8 cellular contexts compared by ENCODE assay signal in genomic region chr16:427295-427694, GRCh38. TPM values are rescaled to one million over a fixed set of nuclear protein-coding genes. Genes with fewer than 3 reads are reported as not detected.
A peak's percentile ranks its signal among the peaks of the same experiment; 100 is the strongest.
DNase-seq lines count a peak whose midpoint lies in the region; ATAC-seq and TF ChIP-seq lines count a peak whose summit lies in the region.

No MANE protein-coding gene starts in this region.

- peaks cover 17% of the 10 kb centered on the region for H3K79me2 ChIP-seq in PC-3 (ENCODE audit: low read length)

- no peaks in the 10 kb centered on the region for H3F3A ChIP-seq in PC-3 (ENCODE audit: low read length, unreplicated experiment)

- peaks cover 6% of the 10 kb centered on the region; the same call in 1 of the 2 replicates for H4K20me1 ChIP-seq in PC-3 (ENCODE audit: low read length)

- H3K9me3 Mint-ChIP-seq in Calu3 (ENCODE audit: low read depth, unreplicated experiment) = no peaks in the 10 kb centered on the region
- H3K9me3 Mint-ChIP-seq in endodermal cell = no peaks in the 10 kb centered on the region
- H3K9me3 Mint-ChIP-seq in osteocyte (ENCODE audit: unreplicated experiment) = no peaks in the 10 kb centered on the region

- no peaks in the 10 kb centered on the region for H3K9me2 ChIP-seq in PC-3 (replicated peaks; ENCODE audit: low read length)

- H3K27ac ChIP-seq in PC-3 (ENCODE audit: low read length) (no peak overlapping the region), endodermal cell (ENCODE audit: low read depth, low read length) (no peak overlapping the region), foreskin keratinocyte (no peak overlapping the region)

- H3K4me3 Mint-ChIP-seq in Calu3 (ENCODE audit: low read depth, unreplicated experiment) (peak overlapping the region; percentile 83), endodermal cell (peak overlapping the region; percentile 63), osteocyte (ENCODE audit: unreplicated experiment) (peak overlapping the region; percentile 75)

- peaks cover 23% of the 10 kb centered on the region for H3K4me1 ChIP-seq in PC-3 (ENCODE audit: insufficient read depth, low read length)
- peaks cover 4% of the 10 kb centered on the region for H3K4me1 ChIP-seq in endodermal cell (ENCODE audit: control insufficient read depth, insufficient read depth, low read length)
- H3K4me1 ChIP-seq in foreskin keratinocyte = peaks cover 3% of the 10 kb centered on the region

- ATAC-seq in PC-3 (no peak), GM18907 (IDR thresholded peaks at IDR 0.05; ENCODE audit: unreplicated experiment) (no peak), foreskin keratinocyte (no peak), HG03342 (IDR thresholded peaks at IDR 0.05; ENCODE audit: unreplicated experiment) (no peak)

- H3K9ac ChIP-seq in PC-3 (ENCODE audit: low read length) = no peak overlapping the region
- peak overlapping the region; percentile 51 for H3K9ac ChIP-seq in endodermal cell (ENCODE audit: extremely low read depth, low read length, poor library complexity, severe bottlenecking)

- H3K36me3 ChIP-seq in PC-3 (ENCODE audit: low read depth, low read length) = no peaks in the 10 kb centered on the region
- peaks cover 16% of the 10 kb centered on the region for H3K36me3 ChIP-seq in endodermal cell (ENCODE audit: control insufficient read depth, insufficient read depth, low read length)

- H3K27me3 ChIP-seq in PC-3 (ENCODE audit: low read length) (no peaks in the 10 kb centered on the region), endodermal cell (ENCODE audit: control insufficient read depth, insufficient read depth, low read length, poor library complexity, severe bottlenecking) (peaks cover 26% of the 10 kb centered on the region), foreskin keratinocyte (no peaks in the 10 kb centered on the region)

- no peak for TF ChIP-seq CTCF in Calu3 (IDR thresholded peaks at IDR 0.05; ENCODE audit: unreplicated experiment)
- TF ChIP-seq CTCF in PC-3 (conservative IDR thresholded peaks at IDR 0.05; ENCODE audit: low read depth, low read length) = no peak
- TF ChIP-seq CTCF in endodermal cell (conservative IDR thresholded peaks at IDR 0.05) = no peak
- TF ChIP-seq CTCF in osteocyte (IDR thresholded peaks at IDR 0.05) = no peak
- TF ChIP-seq CTCF in foreskin keratinocyte (conservative IDR thresholded peaks at IDR 0.05) = no peak

- H3K27me3 Mint-ChIP-seq in Calu3 (ENCODE audit: unreplicated experiment) (peaks cover 21% of the 10 kb centered on the region), endodermal cell (ENCODE audit: insufficient read depth) (peaks cover 25% of the 10 kb centered on the region), osteocyte (ENCODE audit: unreplicated experiment) (no peaks in the 10 kb centered on the region)

- POLR2A ChIA-PET in PC-3 (lab: Charles Lee; ENCODE audit: unreplicated experiment) = no interaction called here

- peaks cover 14% of the 10 kb centered on the region for H3K4me1 Mint-ChIP-seq in Calu3 (ENCODE audit: low read depth, unreplicated experiment)
- H3K4me1 Mint-ChIP-seq in endodermal cell = peaks cover 16% of the 10 kb centered on the region
- H3K4me1 Mint-ChIP-seq in osteocyte (ENCODE audit: unreplicated experiment) = peaks cover 44% of the 10 kb centered on the region

- peak overlapping the region; percentile 59; the same call in 1 of the 2 replicates for H2AFZ ChIP-seq in PC-3 (ENCODE audit: low read length)

- H3K9me3 ChIP-seq in PC-3 (ENCODE audit: low read length) (no peaks in the 10 kb centered on the region), endodermal cell (ENCODE audit: control insufficient read depth, low read length) (no peaks in the 10 kb centered on the region)

- 90 to 93% methylated on average over 7 to 10 of the region's 10 CpGs for WGBS in endodermal cell (ENCODE audit: insufficient coverage in 1 of 2, insufficient read length in 1 of 2), 2 experiments

- H3K4me3 ChIP-seq in PC-3 (ENCODE audit: low read length) (peak overlapping the region; percentile 80), endodermal cell (ENCODE audit: low read length) (peak overlapping the region; percentile 89)

- H3K36me3 Mint-ChIP-seq in Calu3 (ENCODE audit: insufficient read depth, unreplicated experiment) (peaks cover 20% of the 10 kb centered on the region), endodermal cell (ENCODE audit: low read depth) (peaks cover 26% of the 10 kb centered on the region), osteocyte (ENCODE audit: unreplicated experiment) (peaks cover 7% of the 10 kb centered on the region)

- BruUV-seq in Calu3 (replicated peaks; lab: Mats Ljungman, UMichigan) = TSS peak; percentile 41
- TSS peak; percentile 65 for BruUV-seq in PC-3 (replicated peaks; lab: Mats Ljungman, UMichigan)

- peak overlapping the region; percentile 89 for H3K4me2 ChIP-seq in PC-3 (ENCODE audit: low read length)

- no peak for DNase-seq in Calu3
- no peak for DNase-seq in PC-3
- no peak for DNase-seq in endodermal cell
- DNase-seq in osteocyte (ENCODE audit: extremely low spot score, unreplicated experiment) = no peak
- DNase-seq in NCI-H1105 (lab: John Stamatoyannopoulos, UW) = no peak
- no peak for DNase-seq in foreskin keratinocyte

- CTCF ChIA-PET in Calu3 (lab: Charles Lee) = no interaction called here
- CTCF ChIA-PET in PC-3 (lab: Charles Lee) = no interaction called here

- intact Hi-C loops in Calu3 (cut with micrococcal nuclease; ENCODE audit: unreplicated experiment) = no loop called here
- intact Hi-C loops in PC-3 (cut with micrococcal nuclease) = no loop called here

- H3K27ac Mint-ChIP-seq in Calu3 (ENCODE audit: unreplicated experiment) (peak overlapping the region; percentile 25), endodermal cell (no peak overlapping the region), osteocyte (ENCODE audit: unreplicated experiment) (peak overlapping the region; percentile 23)

RNA-seq across cellular contexts. Expression of gene RAB11FIP3, which starts 1.8 kb away (rescaled TPM):
- total RNA-seq in Calu3 (2022) = 26.6 and 33.7 TPM in 2 replicates
- total RNA-seq in PC-3 (2014; rRNA removed) = 12.7 and 17.9 TPM in 2 replicates
- total RNA-seq in endodermal cell = 10 to 100 TPM; 62.7 to 68.9 TPM
- polyA plus RNA-seq in endodermal cell (2013, experiment 1 of 2) = 34.8 TPM
- 35.1 TPM for polyA plus RNA-seq in endodermal cell (2013, experiment 2 of 2)
- total RNA-seq in osteocyte = 60.2 and 65.2 TPM in 2 replicates
- total RNA-seq in foreskin keratinocyte = 14.9 and 15.1 TPM in 2 replicates
- polyA plus RNA-seq in foreskin keratinocyte = 10.9 and 12.0 TPM in 2 replicates

RNA-seq across cellular contexts. Expression of gene DECR2, which starts 25.6 kb away (rescaled TPM):
- total RNA-seq in Calu3 (2022) = 41.2 and 49.6 TPM in 2 replicates
- total RNA-seq in PC-3 (2014; rRNA removed) = 19.8 and 22.3 TPM in 2 replicates
- total RNA-seq in endodermal cell = 10 to 100 TPM; 31.8 to 43.5 TPM
- polyA plus RNA-seq in endodermal cell (2013, experiment 1 of 2) = 24.9 TPM
- 23.0 TPM for polyA plus RNA-seq in endodermal cell (2013, experiment 2 of 2)
- total RNA-seq in osteocyte = 23.4 and 23.9 TPM in 2 replicates
- total RNA-seq in foreskin keratinocyte = 10.5 and 13.8 TPM in 2 replicates
- 12.7 and 15.9 TPM in 2 replicates for polyA plus RNA-seq in foreskin keratinocyte

RNA-seq across cellular contexts. Expression of gene NME4, which starts 30.3 kb away (rescaled TPM):
- total RNA-seq in Calu3 (2022) (88.2 and 96.5 TPM in 2 replicates), PC-3 (2014; rRNA removed) (182 and 207 TPM in 2 replicates), endodermal cell (100 to 1,000 TPM; 274 to 350 TPM), osteocyte (148 and 157 TPM in 2 replicates), foreskin keratinocyte (143 and 154 TPM in 2 replicates)
- polyA plus RNA-seq in endodermal cell (2013, experiment 1 of 2) = 292 TPM
- 276 TPM for polyA plus RNA-seq in endodermal cell (2013, experiment 2 of 2)
- polyA plus RNA-seq in foreskin keratinocyte = 266 and 269 TPM in 2 replicates

RNA-seq across cellular contexts. Expression of gene PGAP6, which starts 45.5 kb away (rescaled TPM):
- total RNA-seq in Calu3 (2022) (70.0 and 78.5 TPM in 2 replicates), PC-3 (2014; rRNA removed) (40.8 and 56.5 TPM in 2 replicates), endodermal cell (100 to 1,000 TPM; 104 to 115 TPM), osteocyte (59.3 and 61.6 TPM in 2 replicates), foreskin keratinocyte (37.7 and 44.5 TPM in 2 replicates)
- polyA plus RNA-seq in endodermal cell (2013, experiment 1 of 2) = 50.8 TPM
- polyA plus RNA-seq in endodermal cell (2013, experiment 2 of 2) = 45.1 TPM
- 32.5 and 34.2 TPM in 2 replicates for polyA plus RNA-seq in foreskin keratinocyte

RNA-seq across cellular contexts. Expression of gene MRPL28, which starts 57.0 kb away (rescaled TPM):
- 115 and 126 TPM in 2 replicates for total RNA-seq in Calu3 (2022)
- 154 and 206 TPM in 2 replicates for total RNA-seq in PC-3 (2014; rRNA removed)
- 100 to 1,000 TPM; 137 to 138 TPM for total RNA-seq in endodermal cell
- 84.7 TPM for polyA plus RNA-seq in endodermal cell (2013, experiment 1 of 2)
- polyA plus RNA-seq in endodermal cell (2013, experiment 2 of 2) = 79.2 TPM
- 71.7 and 74.3 TPM in 2 replicates for total RNA-seq in osteocyte
- total RNA-seq in foreskin keratinocyte = 125 and 132 TPM in 2 replicates
- 218 and 222 TPM in 2 replicates for polyA plus RNA-seq in foreskin keratinocyte
